Comparison of ENCODE assay signal across 23 cellular contexts in the genomic region with DNA sequence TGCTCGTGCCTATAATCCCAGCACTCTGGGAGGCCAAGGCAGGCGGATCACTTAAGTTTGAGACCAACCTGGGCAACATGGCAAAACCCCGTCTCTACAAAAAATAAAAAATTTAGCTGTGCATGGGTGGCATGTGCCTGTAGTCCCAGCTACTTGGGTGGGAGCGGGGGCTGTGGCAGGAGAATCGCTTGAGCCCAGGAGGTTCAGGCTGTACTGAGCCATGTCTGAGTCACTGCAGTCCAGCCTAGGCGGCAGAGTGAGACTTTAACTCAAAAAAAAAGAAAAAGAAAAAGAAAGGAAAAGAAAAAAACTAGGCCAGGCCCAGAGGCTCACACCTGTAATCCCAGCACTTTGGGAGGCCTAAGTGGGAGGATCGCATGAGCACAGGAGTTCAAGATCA. TPM values are rescaled to one million over a fixed set of nuclear protein-coding genes. Genes with fewer than 3 reads are reported as not detected.
DNase-seq lines count a peak whose midpoint lies in the region; ATAC-seq and TF ChIP-seq lines count a peak whose summit lies in the region.
"Had no signal": no experiment of that assay in that cellular context is flagged by ENCODE, and none has a peak within 500 bp of the region (broad histone marks: within the 10 kb centered on the region; RNA-seq: fewer than 3 reads in every experiment).

No MANE protein-coding gene starts in this region.

- no peak overlapping the region for H3K27ac ChIP-seq in heart left ventricle
- H3K27ac ChIP-seq: epithelial cell of prostate, pancreas, right atrium auricular region, thyroid gland had no signal

- DNase-seq in HK-2 (ENCODE audit: unreplicated experiment) (peak; percentile 3), amniotic epithelial cell (ENCODE audit: low read depth) (peak; percentile 57), fibroblast of mammary gland (ENCODE audit: low read depth) (peak; percentile 54), GM13976 (ENCODE audit: low spot score) (no peak), heart left ventricle (no peak)
- DNase-seq: activated CD8-positive, alpha-beta T cell treated with anti-CD3 and anti-CD28 coated beads, Interleukin-2, amount 10 ng/mL, durations not matched to agents 7 days and 5 days; activated gamma-delta T cell treated with Interleukin-2 at 50 U/mL for 16 hours; activated T-cell treated with anti-CD3 and anti-CD28 coated beads, Interleukin-2, amount 50 U/mL, for 1 hour; AML-193; central memory CD4-positive, alpha-beta T cell; DMS53; naive thymus-derived CD8-positive, alpha-beta T cell; NCI-H1436 treated with DMSO at 0.1 percent for 48 hours; stimulated activated CD4-positive, alpha-beta T cell treated with anti-CD3 and anti-CD28 coated beads, Interleukin-12 subunit alpha, Interleukin-12 subunit beta, amount 100 ng/mL, for 4 hours; T-helper 9 cell had no signal

- in situ Hi-C loops in GM13976 (cut with MboI; ENCODE audit: low sequenced_read_pairs, unreplicated experiment): no loop called here

- H3K9me3 ChIP-seq in skeletal muscle satellite cell (replicated peaks; ENCODE audit: low read length) (no peaks in the 10 kb centered on the region), heart left ventricle (no peaks in the 10 kb centered on the region)
- H3K9me3 ChIP-seq: pancreas, right atrium auricular region, thyroid gland had no signal

- no peak overlapping the region for H3K9ac ChIP-seq in skeletal muscle satellite cell (ENCODE audit: low read depth, low read length)

- H3K27me3 ChIP-seq in skeletal muscle satellite cell (ENCODE audit: control insufficient read depth, insufficient read depth, low read length) (no peaks in the 10 kb centered on the region), heart left ventricle (no peaks in the 10 kb centered on the region)
- H3K27me3 ChIP-seq: pancreas, right atrium auricular region, thyroid gland had no signal

- H3K36me3 ChIP-seq in skeletal muscle satellite cell (ENCODE audit: insufficient read depth, low read length) (peaks cover 8% of the 10 kb centered on the region), heart left ventricle (peaks cover 0 to 29% (median 4%) of the 10 kb centered on the region in 9 donors)
- H3K36me3 ChIP-seq: pancreas, thyroid gland had no signal

- TF ChIP-seq CTCF in fibroblast of mammary gland (conservative IDR thresholded peaks at IDR 0.05; ENCODE audit: control insufficient read depth, insufficient read depth, low read depth, low read length) (no peak), GM13976 (IDR thresholded peaks at IDR 0.05; ENCODE audit: borderline replicate concordance, control extremely low read depth, extremely low read depth, insufficient read depth, missing control alignments) (no peak), heart left ventricle (IDR thresholded peaks at IDR 0.05) (no peak)

- peaks cover 10% of the 10 kb centered on the region for H3K4me1 ChIP-seq in skeletal muscle satellite cell (ENCODE audit: control insufficient read depth, insufficient read depth, low read length)
- H3K4me1 ChIP-seq in heart left ventricle: peaks cover 0 to 2% (median 0%) of the 10 kb centered on the region in 12 donors
- H3K4me1 ChIP-seq: pancreas, right atrium auricular region had no signal

- TF ChIP-seq POLR2A in heart left ventricle (IDR thresholded peaks at IDR 0.05): no peak

- ATAC-seq in GM21423 (IDR thresholded peaks at IDR 0.05; ENCODE audit: unreplicated experiment): no peak
- ATAC-seq in heart left ventricle: no peak
- ATAC-seq: activated CD8-positive, alpha-beta T cell treated with anti-CD3 and anti-CD28 coated beads, Interleukin-2, amount 10 ng/mL, durations not matched to agents 7 days and 5 days; GM12878; K562; naive thymus-derived CD8-positive, alpha-beta T cell had no signal

- intact Hi-C loops in heart left ventricle (cut with DNase I): loop anchor here in 4 of 10 donors (10.0 kb wide), 1 partner anchor 149 kb away; no protein-coding TSS in a partner anchor

- H3K4me3 ChIP-seq in fibroblast of mammary gland (ENCODE audit: control insufficient read depth, low read depth, low read length): no peak overlapping the region
- no peak overlapping the region for H3K4me3 ChIP-seq in skeletal muscle satellite cell (ENCODE audit: low read length)
- H3K4me3 ChIP-seq in heart left ventricle: no peak overlapping the region
- H3K4me3 ChIP-seq: GM12878, K562, pancreas, right atrium auricular region, thyroid gland had no signal

- WGBS in heart left ventricle, 4 donors: 94 to 97% (median 96%) methylated on average over 7 of the region's 7 CpGs

- H3K4me2 ChIP-seq in skeletal muscle satellite cell (ENCODE audit: low read length): peak overlapping the region; percentile 33

RNA-seq across cellular contexts. Expression of gene TWSG1, which starts 30.8 kb away (rescaled TPM):
- 55.5 and 68.2 TPM in 2 replicates for total RNA-seq in skeletal muscle satellite cell (2012; rRNA removed)
- total RNA-seq in heart left ventricle: 10 to 100 TPM in 6 of 9 donors, 1 to 10 TPM in 3; 9.0 to 18.0 (median 13.6) TPM
- polyA plus RNA-seq in heart left ventricle: 1 to 10 TPM; 6.9 to 8.4 TPM

Comparison
In these comparisons a context has a peak if more than half of its experiments do, and no peak if none do; other contexts are left out.
1. DNase-seq: peak in HK-2 (single experiment), amniotic epithelial cell (single experiment) and fibroblast of mammary gland (single experiment); none in GM13976 (single experiment) and heart left ventricle (0 of 5).